In the genomic region with DNA sequence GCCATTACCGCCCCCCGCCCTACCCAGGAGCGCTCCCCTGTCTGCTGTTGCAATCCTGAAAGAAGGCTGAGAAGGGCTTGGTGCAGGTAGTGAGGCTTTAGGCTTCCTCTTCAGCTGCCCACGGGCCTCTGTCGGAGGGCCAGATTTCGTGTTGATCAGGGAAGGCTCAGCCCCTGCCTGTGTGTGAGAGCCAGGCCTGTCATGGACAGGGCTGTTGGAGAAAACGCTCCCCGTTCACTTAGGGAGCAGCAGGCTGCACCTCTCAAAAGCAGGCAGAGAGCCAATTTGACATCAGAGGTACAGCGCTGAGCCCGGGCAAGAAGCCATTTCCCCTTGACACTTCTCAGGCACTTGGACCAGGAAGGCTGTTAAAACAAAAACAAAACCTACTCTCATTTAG, we compare ENCODE assay signal across 9 cellular contexts. TPM values are rescaled to one million over a fixed set of nuclear protein-coding genes. Genes with fewer than 3 reads are reported as not detected.
A peak's percentile ranks its signal among the peaks of the same experiment; 100 is the strongest.
DNase-seq lines count a peak whose midpoint lies in the region; ATAC-seq, FAIRE-seq and TF ChIP-seq lines count a peak whose summit lies in the region.
"Had no signal": no experiment of that assay in that cellular context is flagged by ENCODE, and none has a peak within 500 bp of the region (broad histone marks: within the 10 kb centered on the region; RNA-seq: fewer than 3 reads in every experiment).

No MANE protein-coding gene starts in this region.

- no peak for TF ChIP-seq CTCF in fibroblast of pulmonary artery (IDR thresholded peaks at IDR 0.05; ENCODE audit: low read length, missing control alignments)
- TF ChIP-seq CTCF in gastrocnemius medialis (IDR thresholded peaks at IDR 0.05 in 4 of 5, conservative IDR thresholded peaks at IDR 0.05 in 1 of 5) = no peak
- no peak for TF ChIP-seq CTCF in D721Med (IDR thresholded peaks at IDR 0.05; ENCODE audit: insufficient read depth, missing control alignments)

- FAIRE-seq in D721Med (lab: Jason Lieb, UNC) = no peak

- no peaks in the 10 kb centered on the region for H3K27me3 ChIP-seq in gastrocnemius medialis

- H3K4me1 ChIP-seq in gastrocnemius medialis = peaks cover 0 to 14% of the 10 kb centered on the region in 2 donors

- H3K4me3 ChIP-seq in fibroblast of pulmonary artery (replicated peaks; ENCODE audit: low read depth, low read length) = no peak overlapping the region
- no peak overlapping the region for H3K4me3 ChIP-seq in gastrocnemius medialis

- no peak overlapping the region for H3K27ac ChIP-seq in gastrocnemius medialis

- DNase-seq in ELR (ENCODE audit: low read depth) = peak; percentile 14
- peak; percentile 63 for DNase-seq in NCI-H128 (lab: John Stamatoyannopoulos, UW; ENCODE audit: unreplicated experiment)
- DNase-seq in fibroblast of pulmonary artery (ENCODE audit: low read depth) = peak; percentile 14
- no peak for DNase-seq in SK-N-DZ (ENCODE audit: low spot score)
- no peak for DNase-seq in KBM-7
- no peak for DNase-seq in gastrocnemius medialis
- no peak for DNase-seq in D721Med (ENCODE audit: insufficient read length, low spot score)

- no peaks in the 10 kb centered on the region for H3K36me3 ChIP-seq in gastrocnemius medialis

- in situ Hi-C loops in KBM-7 (cut with MboI; ENCODE audit: low pct_unique_long_range_greater_than_20kb, low sequenced_read_pairs) = loop anchor here (25.0 kb wide), 2 partner anchors 230 to 480 kb away; no protein-coding TSS in a partner anchor
- in situ Hi-C loops in gastrocnemius medialis (cut with MboI; ENCODE audit: low sequenced_read_pairs in 4 of 4) = loop anchor here (5.0 to 25.0 kb wide), 6 partner anchors 213 to 830 kb away; a partner anchor contains a TSS

- H3K9me3 ChIP-seq in gastrocnemius medialis = no peaks in the 10 kb centered on the region

- TF ChIP-seq POLR2A in gastrocnemius medialis (IDR thresholded peaks at IDR 0.05) = no peak

- intact Hi-C loops in gastrocnemius medialis (cut with DNase I; ENCODE audit: low total_unique reads) = loop anchor here (1.0 to 10.0 kb wide), 4 partner anchors 187 to 553 kb away; a partner anchor contains a TSS

- ATAC-seq in GM21529 (IDR thresholded peaks at IDR 0.05; ENCODE audit: unreplicated experiment) (peak; percentile 21), gastrocnemius medialis (no peak)

RNA-seq across cellular contexts. Expression of a gene that starts 19.0 kb away (rescaled TPM):
- polyA plus RNA-seq in SK-N-DZ (2014; cell fraction: cytosol; rRNA removed) = not detected in 2 replicates
- polyA plus RNA-seq in SK-N-DZ (2014; cell fraction: nucleus; rRNA removed) = not detected in 2 replicates
- total RNA-seq in gastrocnemius medialis = not detected
- total RNA-seq: pulmonary artery endothelial cell had no signal

RNA-seq across cellular contexts. Expression of a gene that starts 35.1 kb away (rescaled TPM):
- not detected in 2 replicates for polyA plus RNA-seq in SK-N-DZ (2014; cell fraction: cytosol; rRNA removed)
- polyA plus RNA-seq in SK-N-DZ (2014; cell fraction: nucleus; rRNA removed) = not detected in 2 replicates
- total RNA-seq in gastrocnemius medialis = not detected
- total RNA-seq: pulmonary artery endothelial cell had no signal

Comparison
In these comparisons a context has a peak if more than half of its experiments do, and no peak if none do; other contexts are left out.
1. DNase-seq: peak in ELR (single experiment), NCI-H128 (single experiment) and fibroblast of pulmonary artery (single experiment); none in SK-N-DZ (single experiment), KBM-7 (single experiment), gastrocnemius medialis (0 of 2) and D721Med (single experiment).